Comparison of ENCODE assay signal across 8 cellular contexts in the genomic region with DNA sequence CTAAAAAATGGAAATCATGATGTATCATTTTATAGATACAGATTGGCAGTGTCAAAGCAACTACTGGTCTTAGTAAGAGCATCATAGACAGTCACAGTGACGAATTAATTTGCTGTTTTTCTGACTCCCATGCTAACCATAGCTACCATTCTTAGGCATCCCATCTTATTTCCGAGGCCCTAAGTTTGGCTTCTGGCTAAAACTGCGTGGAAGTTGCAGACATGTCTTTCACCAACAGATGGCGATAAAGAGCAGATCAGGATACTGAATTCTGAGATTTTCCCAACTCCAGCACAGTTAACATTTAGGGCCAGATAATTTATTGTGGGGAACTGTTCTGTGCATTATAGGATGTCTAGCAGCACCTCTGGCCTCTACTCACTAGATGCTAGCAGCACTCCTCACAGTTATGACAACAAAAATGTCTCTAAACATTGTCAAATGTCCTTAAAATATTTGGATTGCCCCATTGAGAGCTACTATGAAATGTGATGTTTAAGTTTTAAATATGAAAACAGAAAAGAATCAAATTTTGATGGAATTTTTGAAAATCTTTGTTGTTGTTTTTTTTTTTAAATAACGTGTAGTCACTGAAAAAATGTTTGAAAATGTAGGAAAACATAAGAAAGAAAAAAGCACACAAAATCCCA. TPM values are rescaled to one million over a fixed set of nuclear protein-coding genes. Genes with fewer than 3 reads are reported as not detected.
A peak's percentile ranks its signal among the peaks of the same experiment; 100 is the strongest.
DNase-seq lines count a peak whose midpoint lies in the region; ATAC-seq and TF ChIP-seq lines count a peak whose summit lies in the region.

No MANE protein-coding gene starts in this region.

- H3K4me3 Mint-ChIP-seq in CD4-positive, alpha-beta memory T cell: no peak overlapping the region

- H3K4me1 Mint-ChIP-seq in CD4-positive, alpha-beta memory T cell: peaks cover 0 to 17% (median 9%) of the 10 kb centered on the region in 4 donors

- H3K9me3 ChIP-seq in CD4-positive, alpha-beta memory T cell (ENCODE audit: control insufficient read depth in 1 of 2, low read length in 2 of 2): no peaks in the 10 kb centered on the region

- no peaks in the 10 kb centered on the region for H3K36me3 ChIP-seq in CD4-positive, alpha-beta memory T cell (ENCODE audit: insufficient read depth, low read length)

- no peak overlapping the region for H3K4me3 ChIP-seq in CD4-positive, alpha-beta memory T cell (ENCODE audit: low read length in 2 of 2)
- H3K4me3 ChIP-seq in GM12875 (ENCODE audit: low read depth, low read length) (no peak overlapping the region), astrocyte of the spinal cord (ENCODE audit: low read depth, low read length) (no peak overlapping the region)

- H3K27me3 Mint-ChIP-seq in CD4-positive, alpha-beta memory T cell: peaks cover 0 to 2% of the 10 kb centered on the region in 2 donors

- ATAC-seq in HG03460 (IDR thresholded peaks at IDR 0.05; ENCODE audit: unreplicated experiment): no peak

- CTCF ChIA-PET in CD4-positive, alpha-beta memory T cell (lab: Charles Lee; ENCODE audit: partially characterized antibody): interaction anchor here (0.8 to 17.2 kb wide), 33 partner anchors 11 to 392 kb away, joined by 3 to 730 read pairs (median 5); a partner anchor contains a TSS

- POLR2A ChIA-PET in CD4-positive, alpha-beta memory T cell (lab: Charles Lee; ENCODE audit: partially characterized antibody): interaction anchor here (0.5 to 3.6 kb wide), 12 partner anchors 10 to 523 kb away, joined by 3 to 31 read pairs (median 3); a partner anchor contains a TSS

- H3K9me3 Mint-ChIP-seq in CD4-positive, alpha-beta memory T cell: no peaks in the 10 kb centered on the region

- no peak overlapping the region for H3K27ac ChIP-seq in CD4-positive, alpha-beta memory T cell (ENCODE audit: low read depth, low read length)

- DNase-seq in CD4-positive, alpha-beta memory T cell: peak; percentile 28 to 62 (median 33)
- peak; percentile 13 for DNase-seq in NCI-H526 treated with DMSO at 0.1 percent for 48 hours (lab: John Stamatoyannopoulos, UW)
- DNase-seq in astrocyte of the spinal cord (ENCODE audit: low read depth, low spot score): peak; percentile 29
- DNase-seq in iPS-NIHi11 (ENCODE audit: low spot score): peak; percentile 91
- DNase-seq in stimulated activated CD8-positive, alpha-beta memory T cell treated with anti-CD3 and anti-CD28 coated beads, Interleukin-4, amount 100 ng/mL, for 48 hours: peak; percentile 57
- no peak for DNase-seq in activated effector memory CD4-positive, alpha-beta T cell treated with anti-CD3 and anti-CD28 coated beads, Interleukin-2, amount 50 U/mL, for 16 hours

- intact Hi-C loops in CD4-positive, alpha-beta memory T cell (cut with micrococcal nuclease): loop anchor here (1.0 to 5.0 kb wide), 2 partner anchors 9 to 378 kb away; no protein-coding TSS in a partner anchor

- H3K27ac Mint-ChIP-seq in CD4-positive, alpha-beta memory T cell: peak overlapping the region in 1 of 7 donors; percentile 4

- TF ChIP-seq CTCF in GM12875 (IDR thresholded peaks at IDR 0.05; ENCODE audit: borderline replicate concordance, insufficient read depth, low read depth, low read length): peak; percentile 80
- peak; percentile 93 for TF ChIP-seq CTCF in astrocyte of the spinal cord (IDR thresholded peaks at IDR 0.05; ENCODE audit: low read depth, low read length)

- H3K27me3 ChIP-seq in CD4-positive, alpha-beta memory T cell (ENCODE audit: insufficient read depth, low read length): no peaks in the 10 kb centered on the region

- no peaks in the 10 kb centered on the region for H3K36me3 Mint-ChIP-seq in CD4-positive, alpha-beta memory T cell

- peaks cover 6% of the 10 kb centered on the region for H3K4me1 ChIP-seq in CD4-positive, alpha-beta memory T cell (ENCODE audit: insufficient read depth, low read length)

- in situ Hi-C loops in astrocyte of the spinal cord (cut with HindIII; ENCODE audit: low sequenced_read_pairs): no loop called here

RNA-seq across cellular contexts. Expression of a gene that starts 16.3 kb away (rescaled TPM):
- not detected for total RNA-seq in CD4-positive, alpha-beta memory T cell
- not detected for polyA plus RNA-seq in CD4-positive, alpha-beta memory T cell

RNA-seq across cellular contexts. Expression of a gene that starts 27.4 kb away (rescaled TPM):
- total RNA-seq in CD4-positive, alpha-beta memory T cell: not detected
- polyA plus RNA-seq in CD4-positive, alpha-beta memory T cell: not detected

RNA-seq across cellular contexts. Expression of a gene that starts 44.1 kb away (rescaled TPM):
- not detected for total RNA-seq in CD4-positive, alpha-beta memory T cell
- not detected for polyA plus RNA-seq in CD4-positive, alpha-beta memory T cell
